ENCODE assay signal across 1 cellular context in genomic region chrX:45847966-45848365, GRCh38.
TF ChIP-seq lines count a peak whose summit lies in the region.

No MANE protein-coding gene starts in this region.

TF ChIP-seq in IMR-90, 13 proteins besides CTCF, POLR2A, EP300 and RAD21:
- TF ChIP-seq RCOR1 (IDR thresholded peaks at IDR 0.05; ENCODE audit: insufficient replicate concordance, low read length), result no peak
- 0 out of 2 replicates have a peak, but pooled peaks have one; percentile 9 for TF ChIP-seq MAFK (IDR thresholded peaks at IDR 0.05; ENCODE audit: low read depth, low read length)
